Comparison of ENCODE assay signal across 1 cellular context in the genomic region with DNA sequence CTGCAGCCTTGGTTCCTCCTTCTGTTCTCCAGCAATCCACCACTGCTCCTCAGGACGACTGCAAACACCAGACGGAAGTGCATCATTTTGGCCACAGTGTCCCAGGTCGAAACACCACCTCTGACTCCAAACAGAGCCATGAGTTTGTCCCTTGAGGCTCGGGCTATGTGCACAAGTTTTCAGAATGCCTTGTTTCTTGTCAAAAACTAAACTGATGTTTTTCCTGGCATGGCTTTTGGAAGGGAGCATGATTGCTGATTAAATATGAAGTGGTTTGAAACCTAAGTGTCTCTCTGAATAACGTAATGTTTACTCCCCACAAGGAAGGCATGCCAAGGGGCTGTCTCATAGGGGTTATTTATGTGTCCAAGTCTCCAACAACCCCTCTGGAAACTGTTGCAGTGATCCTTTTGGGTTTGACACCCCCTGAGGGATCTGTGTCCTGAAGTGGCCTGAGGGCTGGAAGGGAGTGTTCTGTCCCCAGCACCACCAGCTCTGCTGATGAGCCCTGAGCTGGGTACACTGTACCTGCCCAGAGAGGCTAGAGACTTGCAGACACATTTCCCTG.
TF ChIP-seq lines count a peak whose summit lies in the region.

No MANE protein-coding gene starts in this region.

TF ChIP-seq in HEK293, 187 proteins besides CTCF, POLR2A, EP300 and RAD21 (continued from another document and continues in another):
- TF ChIP-seq, protein P1, sequence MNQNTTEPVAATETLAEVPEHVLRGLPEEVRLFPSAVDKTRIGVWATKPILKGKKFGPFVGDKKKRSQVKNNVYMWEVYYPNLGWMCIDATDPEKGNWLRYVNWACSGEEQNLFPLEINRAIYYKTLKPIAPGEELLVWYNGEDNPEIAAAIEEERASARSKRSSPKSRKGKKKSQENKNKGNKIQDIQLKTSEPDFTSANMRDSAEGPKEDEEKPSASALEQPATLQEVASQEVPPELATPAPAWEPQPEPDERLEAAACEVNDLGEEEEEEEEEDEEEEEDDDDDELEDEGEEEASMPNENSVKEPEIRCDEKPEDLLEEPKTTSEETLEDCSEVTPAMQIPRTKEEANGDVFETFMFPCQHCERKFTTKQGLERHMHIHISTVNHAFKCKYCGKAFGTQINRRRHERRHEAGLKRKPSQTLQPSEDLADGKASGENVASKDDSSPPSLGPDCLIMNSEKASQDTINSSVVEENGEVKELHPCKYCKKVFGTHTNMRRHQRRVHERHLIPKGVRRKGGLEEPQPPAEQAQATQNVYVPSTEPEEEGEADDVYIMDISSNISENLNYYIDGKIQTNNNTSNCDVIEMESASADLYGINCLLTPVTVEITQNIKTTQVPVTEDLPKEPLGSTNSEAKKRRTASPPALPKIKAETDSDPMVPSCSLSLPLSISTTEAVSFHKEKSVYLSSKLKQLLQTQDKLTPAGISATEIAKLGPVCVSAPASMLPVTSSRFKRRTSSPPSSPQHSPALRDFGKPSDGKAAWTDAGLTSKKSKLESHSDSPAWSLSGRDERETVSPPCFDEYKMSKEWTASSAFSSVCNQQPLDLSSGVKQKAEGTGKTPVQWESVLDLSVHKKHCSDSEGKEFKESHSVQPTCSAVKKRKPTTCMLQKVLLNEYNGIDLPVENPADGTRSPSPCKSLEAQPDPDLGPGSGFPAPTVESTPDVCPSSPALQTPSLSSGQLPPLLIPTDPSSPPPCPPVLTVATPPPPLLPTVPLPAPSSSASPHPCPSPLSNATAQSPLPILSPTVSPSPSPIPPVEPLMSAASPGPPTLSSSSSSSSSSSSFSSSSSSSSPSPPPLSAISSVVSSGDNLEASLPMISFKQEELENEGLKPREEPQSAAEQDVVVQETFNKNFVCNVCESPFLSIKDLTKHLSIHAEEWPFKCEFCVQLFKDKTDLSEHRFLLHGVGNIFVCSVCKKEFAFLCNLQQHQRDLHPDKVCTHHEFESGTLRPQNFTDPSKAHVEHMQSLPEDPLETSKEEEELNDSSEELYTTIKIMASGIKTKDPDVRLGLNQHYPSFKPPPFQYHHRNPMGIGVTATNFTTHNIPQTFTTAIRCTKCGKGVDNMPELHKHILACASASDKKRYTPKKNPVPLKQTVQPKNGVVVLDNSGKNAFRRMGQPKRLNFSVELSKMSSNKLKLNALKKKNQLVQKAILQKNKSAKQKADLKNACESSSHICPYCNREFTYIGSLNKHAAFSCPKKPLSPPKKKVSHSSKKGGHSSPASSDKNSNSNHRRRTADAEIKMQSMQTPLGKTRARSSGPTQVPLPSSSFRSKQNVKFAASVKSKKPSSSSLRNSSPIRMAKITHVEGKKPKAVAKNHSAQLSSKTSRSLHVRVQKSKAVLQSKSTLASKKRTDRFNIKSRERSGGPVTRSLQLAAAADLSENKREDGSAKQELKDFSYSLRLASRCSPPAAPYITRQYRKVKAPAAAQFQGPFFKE (tag by site-specific recombination; IDR thresholded peaks at IDR 0.05; ENCODE audit: borderline replicate concordance) = no peak
- TF ChIP-seq SP2 (tag by site-specific recombination; IDR thresholded peaks at IDR 0.05) (no peak), IKZF3 (tag by site-specific recombination; IDR thresholded peaks at IDR 0.05) (0 out of 2 replicates have a peak, but pooled peaks have one; percentile 40), ZNF670 (tag by site-specific recombination; IDR thresholded peaks at IDR 0.05; ENCODE audit: low read depth) (no peak), ZFP41 (tag by site-specific recombination; IDR thresholded peaks at IDR 0.05; ENCODE audit: borderline replicate concordance) (no peak), YY2 (tag by site-specific recombination; IDR thresholded peaks at IDR 0.05) (no peak), ZNF501 (tag by site-specific recombination; IDR thresholded peaks at IDR 0.05) (no peak), ZNF571 (tag by site-specific recombination; IDR thresholded peaks at IDR 0.05) (no peak), ZBTB1 (tag by site-specific recombination; IDR thresholded peaks at IDR 0.05) (no peak), HOXD13 (CRISPR knock-in tag; IDR thresholded peaks at IDR 0.05; ENCODE audit: borderline replicate concordance) (no peak), ZNF140 (tag by site-specific recombination; IDR thresholded peaks at IDR 0.05) (no peak), ZNF785 (tag by site-specific recombination; IDR thresholded peaks at IDR 0.05) (no peak), ZNF610 (tag by site-specific recombination; IDR thresholded peaks at IDR 0.05; ENCODE audit: borderline replicate concordance) (no peak), ZNF121 (tag by site-specific recombination; IDR thresholded peaks at IDR 0.05) (no peak), ZNF76 (tag by site-specific recombination; IDR thresholded peaks at IDR 0.05; ENCODE audit: borderline replicate concordance, low read depth) (no peak), KLF7 (tag by site-specific recombination; IDR thresholded peaks at IDR 0.05; ENCODE audit: borderline replicate concordance) (no peak), SCRT2 (tag by site-specific recombination; IDR thresholded peaks at IDR 0.05) (no peak), ZNF335 (tag by site-specific recombination; conservative IDR thresholded peaks at IDR 0.05) (no peak), ZBTB7A (tag by site-specific recombination; IDR thresholded peaks at IDR 0.05; ENCODE audit: low read depth) (no peak), ZNF169 (tag by site-specific recombination; IDR thresholded peaks at IDR 0.05) (no peak), SETDB1 (IDR thresholded peaks at IDR 0.05; ENCODE audit: insufficient read length, low read length) (no peak), ZNF341 (tag by site-specific recombination; IDR thresholded peaks at IDR 0.05; ENCODE audit: low read depth) (0 out of 2 replicates have a peak, but pooled peaks have one; percentile 17), ZNF426 (tag by site-specific recombination; IDR thresholded peaks at IDR 0.05) (no peak), ZNF664 (tag by site-specific recombination; IDR thresholded peaks at IDR 0.05) (no peak), ZNF214 (tag by site-specific recombination; IDR thresholded peaks at IDR 0.05; ENCODE audit: borderline replicate concordance) (no peak), ZNF707 (tag by site-specific recombination; IDR thresholded peaks at IDR 0.05) (no peak), ZNF560 (tag by site-specific recombination; IDR thresholded peaks at IDR 0.05; ENCODE audit: borderline replicate concordance) (no peak), YY1 (tag by site-specific recombination; IDR thresholded peaks at IDR 0.05) (no peak), KLF10 (tag by site-specific recombination; IDR thresholded peaks at IDR 0.05) (0 out of 2 replicates have a peak, but pooled peaks have one; percentile 15), ZNF391 (tag by site-specific recombination; IDR thresholded peaks at IDR 0.05; ENCODE audit: borderline replicate concordance, low read depth) (no peak), KLF16 (tag by site-specific recombination; IDR thresholded peaks at IDR 0.05) (no peak), ZNF777 (tag by site-specific recombination; IDR thresholded peaks at IDR 0.05; ENCODE audit: borderline replicate concordance) (no peak), ZNF211 (tag by site-specific recombination; IDR thresholded peaks at IDR 0.05; ENCODE audit: low read depth) (no peak), ZFP3 (tag by site-specific recombination; IDR thresholded peaks at IDR 0.05; ENCODE audit: low read depth) (no peak), GLI4 (tag by site-specific recombination; IDR thresholded peaks at IDR 0.05) (no peak), SALL2 (tag by site-specific recombination; IDR thresholded peaks at IDR 0.05; ENCODE audit: borderline replicate concordance) (no peak)
- TF ChIP-seq, protein P2, sequence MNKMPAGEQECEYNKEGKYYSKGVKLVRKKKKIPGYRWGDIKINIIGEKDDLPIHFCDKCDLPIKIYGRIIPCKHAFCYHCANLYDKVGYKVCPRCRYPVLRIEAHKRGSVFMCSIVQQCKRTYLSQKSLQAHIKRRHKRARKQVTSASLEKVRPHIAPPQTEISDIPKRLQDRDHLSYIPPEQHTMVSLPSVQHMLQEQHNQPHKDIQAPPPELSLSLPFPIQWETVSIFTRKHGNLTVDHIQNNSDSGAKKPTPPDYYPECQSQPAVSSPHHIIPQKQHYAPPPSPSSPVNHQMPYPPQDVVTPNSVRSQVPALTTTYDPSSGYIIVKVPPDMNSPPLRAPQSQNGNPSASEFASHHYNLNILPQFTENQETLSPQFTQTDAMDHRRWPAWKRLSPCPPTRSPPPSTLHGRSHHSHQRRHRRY (tag by site-specific recombination; IDR thresholded peaks at IDR 0.05) = no peak
- TF ChIP-seq, protein P3, sequence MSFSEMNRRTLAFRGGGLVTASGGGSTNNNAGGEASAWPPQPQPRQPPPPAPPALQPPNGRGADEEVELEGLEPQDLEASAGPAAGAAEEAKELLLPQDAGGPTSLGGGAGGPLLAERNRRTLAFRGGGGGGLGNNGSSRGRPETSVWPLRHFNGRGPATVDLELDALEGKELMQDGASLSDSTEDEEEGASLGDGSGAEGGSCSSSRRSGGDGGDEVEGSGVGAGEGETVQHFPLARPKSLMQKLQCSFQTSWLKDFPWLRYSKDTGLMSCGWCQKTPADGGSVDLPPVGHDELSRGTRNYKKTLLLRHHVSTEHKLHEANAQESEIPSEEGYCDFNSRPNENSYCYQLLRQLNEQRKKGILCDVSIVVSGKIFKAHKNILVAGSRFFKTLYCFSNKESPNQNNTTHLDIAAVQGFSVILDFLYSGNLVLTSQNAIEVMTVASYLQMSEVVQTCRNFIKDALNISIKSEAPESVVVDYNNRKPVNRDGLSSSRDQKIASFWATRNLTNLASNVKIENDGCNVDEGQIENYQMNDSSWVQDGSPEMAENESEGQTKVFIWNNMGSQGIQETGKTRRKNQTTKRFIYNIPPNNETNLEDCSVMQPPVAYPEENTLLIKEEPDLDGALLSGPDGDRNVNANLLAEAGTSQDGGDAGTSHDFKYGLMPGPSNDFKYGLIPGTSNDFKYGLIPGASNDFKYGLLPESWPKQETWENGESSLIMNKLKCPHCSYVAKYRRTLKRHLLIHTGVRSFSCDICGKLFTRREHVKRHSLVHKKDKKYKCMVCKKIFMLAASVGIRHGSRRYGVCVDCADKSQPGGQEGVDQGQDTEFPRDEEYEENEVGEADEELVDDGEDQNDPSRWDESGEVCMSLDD (tag by site-specific recombination; IDR thresholded peaks at IDR 0.05) = no peak
- TF ChIP-seq, protein P4, sequence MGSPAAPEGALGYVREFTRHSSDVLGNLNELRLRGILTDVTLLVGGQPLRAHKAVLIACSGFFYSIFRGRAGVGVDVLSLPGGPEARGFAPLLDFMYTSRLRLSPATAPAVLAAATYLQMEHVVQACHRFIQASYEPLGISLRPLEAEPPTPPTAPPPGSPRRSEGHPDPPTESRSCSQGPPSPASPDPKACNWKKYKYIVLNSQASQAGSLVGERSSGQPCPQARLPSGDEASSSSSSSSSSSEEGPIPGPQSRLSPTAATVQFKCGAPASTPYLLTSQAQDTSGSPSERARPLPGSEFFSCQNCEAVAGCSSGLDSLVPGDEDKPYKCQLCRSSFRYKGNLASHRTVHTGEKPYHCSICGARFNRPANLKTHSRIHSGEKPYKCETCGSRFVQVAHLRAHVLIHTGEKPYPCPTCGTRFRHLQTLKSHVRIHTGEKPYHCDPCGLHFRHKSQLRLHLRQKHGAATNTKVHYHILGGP (tag by site-specific recombination; IDR thresholded peaks at IDR 0.05) = no peak
- TF ChIP-seq, protein P5, sequence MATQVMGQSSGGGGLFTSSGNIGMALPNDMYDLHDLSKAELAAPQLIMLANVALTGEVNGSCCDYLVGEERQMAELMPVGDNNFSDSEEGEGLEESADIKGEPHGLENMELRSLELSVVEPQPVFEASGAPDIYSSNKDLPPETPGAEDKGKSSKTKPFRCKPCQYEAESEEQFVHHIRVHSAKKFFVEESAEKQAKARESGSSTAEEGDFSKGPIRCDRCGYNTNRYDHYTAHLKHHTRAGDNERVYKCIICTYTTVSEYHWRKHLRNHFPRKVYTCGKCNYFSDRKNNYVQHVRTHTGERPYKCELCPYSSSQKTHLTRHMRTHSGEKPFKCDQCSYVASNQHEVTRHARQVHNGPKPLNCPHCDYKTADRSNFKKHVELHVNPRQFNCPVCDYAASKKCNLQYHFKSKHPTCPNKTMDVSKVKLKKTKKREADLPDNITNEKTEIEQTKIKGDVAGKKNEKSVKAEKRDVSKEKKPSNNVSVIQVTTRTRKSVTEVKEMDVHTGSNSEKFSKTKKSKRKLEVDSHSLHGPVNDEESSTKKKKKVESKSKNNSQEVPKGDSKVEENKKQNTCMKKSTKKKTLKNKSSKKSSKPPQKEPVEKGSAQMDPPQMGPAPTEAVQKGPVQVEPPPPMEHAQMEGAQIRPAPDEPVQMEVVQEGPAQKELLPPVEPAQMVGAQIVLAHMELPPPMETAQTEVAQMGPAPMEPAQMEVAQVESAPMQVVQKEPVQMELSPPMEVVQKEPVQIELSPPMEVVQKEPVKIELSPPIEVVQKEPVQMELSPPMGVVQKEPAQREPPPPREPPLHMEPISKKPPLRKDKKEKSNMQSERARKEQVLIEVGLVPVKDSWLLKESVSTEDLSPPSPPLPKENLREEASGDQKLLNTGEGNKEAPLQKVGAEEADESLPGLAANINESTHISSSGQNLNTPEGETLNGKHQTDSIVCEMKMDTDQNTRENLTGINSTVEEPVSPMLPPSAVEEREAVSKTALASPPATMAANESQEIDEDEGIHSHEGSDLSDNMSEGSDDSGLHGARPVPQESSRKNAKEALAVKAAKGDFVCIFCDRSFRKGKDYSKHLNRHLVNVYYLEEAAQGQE (tag by site-specific recombination; IDR thresholded peaks at IDR 0.05) = no peak
- TF ChIP-seq, protein P6, sequence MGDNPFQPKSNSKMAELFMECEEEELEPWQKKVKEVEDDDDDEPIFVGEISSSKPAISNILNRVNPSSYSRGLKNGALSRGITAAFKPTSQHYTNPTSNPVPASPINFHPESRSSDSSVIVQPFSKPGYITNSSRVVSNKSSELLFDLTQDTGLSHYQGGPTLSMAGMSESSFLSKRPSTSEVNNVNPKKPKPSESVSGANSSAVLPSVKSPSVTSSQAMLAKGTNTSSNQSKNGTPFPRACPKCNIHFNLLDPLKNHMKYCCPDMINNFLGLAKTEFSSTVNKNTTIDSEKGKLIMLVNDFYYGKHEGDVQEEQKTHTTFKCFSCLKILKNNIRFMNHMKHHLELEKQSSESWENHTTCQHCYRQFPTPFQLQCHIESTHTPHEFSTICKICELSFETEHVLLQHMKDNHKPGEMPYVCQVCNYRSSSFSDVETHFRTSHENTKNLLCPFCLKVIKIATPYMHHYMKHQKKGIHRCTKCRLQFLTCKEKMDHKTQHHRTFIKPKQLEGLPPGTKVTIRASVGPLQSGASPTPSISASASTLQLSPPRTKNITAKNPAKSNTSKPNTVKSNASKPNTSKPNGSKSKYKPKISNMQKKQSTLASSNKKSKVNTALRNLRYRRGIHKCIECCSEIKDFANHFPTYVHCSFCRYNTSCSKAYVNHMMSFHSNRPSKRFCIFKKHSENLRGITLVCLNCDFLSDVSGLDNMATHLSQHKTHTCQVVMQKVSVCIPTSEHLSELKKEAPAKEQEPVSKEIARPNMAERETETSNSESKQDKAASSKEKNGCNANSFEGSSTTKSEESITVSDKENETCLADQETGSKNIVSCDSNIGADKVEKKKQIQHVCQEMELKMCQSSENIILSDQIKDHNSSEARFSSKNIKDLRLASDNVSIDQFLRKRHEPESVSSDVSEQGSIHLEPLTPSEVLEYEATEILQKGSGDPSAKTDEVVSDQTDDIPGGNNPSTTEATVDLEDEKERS (tag by site-specific recombination; IDR thresholded peaks at IDR 0.05) = no peak
